Comparison of ENCODE assay signal across 8 cellular contexts in the genomic region with DNA sequence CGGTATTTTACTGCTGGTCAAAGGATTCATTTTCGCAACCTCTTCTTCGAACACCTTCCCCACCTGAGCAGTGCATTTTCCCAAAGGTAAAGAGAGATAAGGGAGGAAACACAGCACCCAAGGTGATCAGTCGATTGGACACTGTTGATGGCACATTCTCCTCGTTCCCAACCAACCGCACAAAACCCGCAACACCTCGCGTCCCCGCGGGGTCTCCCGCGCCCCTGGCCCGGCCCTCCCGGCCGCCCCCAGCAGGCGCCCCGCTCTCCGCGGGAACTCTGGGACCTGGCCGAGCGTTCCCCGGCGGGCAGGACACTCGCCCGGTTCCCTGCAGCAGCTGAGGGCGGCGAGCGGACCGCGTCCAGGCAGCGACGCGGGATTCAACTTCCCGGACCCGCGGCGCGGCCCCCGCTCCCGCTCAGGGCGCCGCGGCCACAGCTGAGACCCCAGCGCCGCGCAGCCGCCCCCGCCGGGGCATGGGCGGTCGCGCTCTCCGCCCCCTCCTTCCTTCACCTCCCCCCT. TPM values are rescaled to one million over a fixed set of nuclear protein-coding genes. Genes with fewer than 3 reads are reported as not detected.
A peak's percentile ranks its signal among the peaks of the same experiment; 100 is the strongest.
DNase-seq lines count a peak whose midpoint lies in the region; ATAC-seq and TF ChIP-seq lines count a peak whose summit lies in the region.

No MANE protein-coding gene starts in this region.

- DNase-seq in G401 (ENCODE audit: low spot score) (peak; percentile 23), NCI-H69 (lab: John Stamatoyannopoulos, UW) (peak; percentile 64), endothelial cell (ENCODE audit: low spot score) (peak; percentile 57), NCI-H2107 treated with DMSO at 0.1 percent for 48 hours (lab: John Stamatoyannopoulos, UW; ENCODE audit: unreplicated experiment) (no peak), NCI-H2081 treated with DMSO at 0.1 percent for 48 hours (lab: John Stamatoyannopoulos, UW) (no peak)
- DNase-seq in naive thymus-derived CD8-positive, alpha-beta T cell, result peak in 1 of 10 donors; percentile 3
- DNase-seq in activated CD8-positive, alpha-beta memory T cell treated with anti-CD3 and anti-CD28 coated beads, Interleukin-2, amount 50 U/mL, for 48 hours, result no peak

- H3K4me1 Mint-ChIP-seq in endothelial cell (ENCODE audit: unreplicated experiment), result peaks cover 20% of the 10 kb centered on the region
- peaks cover 6 to 28% (median 23%) of the 10 kb centered on the region in 4 donors for H3K4me1 Mint-ChIP-seq in naive thymus-derived CD8-positive, alpha-beta T cell

- H3K27me3 Mint-ChIP-seq in endothelial cell (ENCODE audit: unreplicated experiment), result peaks cover 14% of the 10 kb centered on the region
- peaks cover 17 to 68% (median 46%) of the 10 kb centered on the region in 5 donors for H3K27me3 Mint-ChIP-seq in naive thymus-derived CD8-positive, alpha-beta T cell

- H3K9me3 Mint-ChIP-seq in endothelial cell (ENCODE audit: unreplicated experiment), result no peaks in the 10 kb centered on the region
- peaks cover 0 to 6% (median 0%) of the 10 kb centered on the region in 9 donors for H3K9me3 Mint-ChIP-seq in naive thymus-derived CD8-positive, alpha-beta T cell

- TF ChIP-seq CTCF in endothelial cell (IDR thresholded peaks at IDR 0.05; ENCODE audit: unreplicated experiment), result no peak

- H3K27ac Mint-ChIP-seq in endothelial cell (ENCODE audit: unreplicated experiment), result no peak overlapping the region
- H3K27ac Mint-ChIP-seq in naive thymus-derived CD8-positive, alpha-beta T cell, result no peak overlapping the region

- H3K36me3 Mint-ChIP-seq in endothelial cell (ENCODE audit: low read depth, unreplicated experiment), result peaks cover 10% of the 10 kb centered on the region
- no peaks in the 10 kb centered on the region for H3K36me3 Mint-ChIP-seq in naive thymus-derived CD8-positive, alpha-beta T cell

- peak overlapping the region; percentile 97 for H3K4me3 Mint-ChIP-seq in endothelial cell (ENCODE audit: unreplicated experiment)
- H3K4me3 Mint-ChIP-seq in naive thymus-derived CD8-positive, alpha-beta T cell, result peak overlapping the region; percentile 74 to 90 (median 87)

- POLR2A ChIA-PET in naive thymus-derived CD8-positive, alpha-beta T cell (lab: Charles Lee), result no interaction called here

- peak; percentile 21 for ATAC-seq in GM21529 (IDR thresholded peaks at IDR 0.05; ENCODE audit: unreplicated experiment)
- ATAC-seq in naive thymus-derived CD8-positive, alpha-beta T cell, result no peak

- in situ Hi-C loops in G401 (cut with HindIII; ENCODE audit: low sequenced_read_pairs), result no loop called here

RNA-seq across cellular contexts. Expression of a gene that starts 0.5 kb away (rescaled TPM):
- 0.58 TPM in 1 of 2 replicates, not detected in the other for total RNA-seq in G401 (2014; rRNA removed; shearing (Covaris generic))
- 12.0 TPM for total RNA-seq in endothelial cell (ENCODE audit: unreplicated experiment)
- total RNA-seq in naive thymus-derived CD8-positive, alpha-beta T cell, result not detected
- under 1 TPM in 1 of 3 donors, not detected in 2; 0.13 TPM for polyA plus RNA-seq in naive thymus-derived CD8-positive, alpha-beta T cell

Comparison
In these comparisons a context has a peak if more than half of its experiments do, and no peak if none do; other contexts are left out.
1. DNase-seq: peak in G401 (single experiment), NCI-H69 (single experiment) and endothelial cell (single experiment); none in NCI-H2107 treated with DMSO at 0.1 percent for 48 hours (single experiment), NCI-H2081 treated with DMSO at 0.1 percent for 48 hours (single experiment) and activated CD8-positive, alpha-beta memory T cell treated with anti-CD3 and anti-CD28 coated beads, Interleukin-2, amount 50 U/mL, for 48 hours (single experiment).